In genomic region chr10:112360308-112361270, GRCh38 we compare ENCODE assay signal across 11 cellular contexts. TPM values are rescaled to one million over a fixed set of nuclear protein-coding genes. Genes with fewer than 3 reads are reported as not detected.
A peak's percentile ranks its signal among the peaks of the same experiment; 100 is the strongest.
DNase-seq lines count a peak whose midpoint lies in the region; ATAC-seq, FAIRE-seq and TF ChIP-seq lines count a peak whose summit lies in the region.
"Had no signal": no experiment of that assay in that cellular context is flagged by ENCODE, and none has a peak within 500 bp of the region (broad histone marks: within the 10 kb centered on the region; RNA-seq: fewer than 3 reads in every experiment).

No MANE protein-coding gene starts in this region.

- intact Hi-C loops in PC-9 (cut with micrococcal nuclease; ENCODE audit: unreplicated experiment), result loop anchor here (5.0 kb wide), 1 partner anchor 42 kb away; no protein-coding TSS in a partner anchor

- BruUV-seq in PC-9 (replicated peaks; lab: Mats Ljungman, UMichigan), result no TSS peak

- no peaks in the 10 kb centered on the region for H3K9me2 ChIP-seq in PC-9 (ENCODE audit: insufficient read depth)

- H3K4me3 ChIP-seq in PC-9 (no peak overlapping the region), mucosa of rectum (ENCODE audit: low read length in 2 of 2) (peak overlapping the region in 1 of 2 donors; percentile 9)

- H3K27ac ChIP-seq in PC-9 (peak overlapping the region; percentile 73), epithelial cell of prostate (peak overlapping the region; percentile 61), mucosa of rectum (ENCODE audit: low read depth in 2 of 2, low read length in 2 of 2) (peak overlapping the region; percentile 92 to 96)
- H3K27ac ChIP-seq: neutrophil had no signal

- CTCF ChIA-PET in PC-9 (lab: Charles Lee), result no interaction called here

- H3F3A ChIP-seq in PC-9 (ENCODE audit: insufficient read depth, low read depth), result peaks cover 21% of the 10 kb centered on the region; the same call in 1 of the 2 replicates

- POLR2A ChIA-PET in PC-9 (lab: Charles Lee; ENCODE audit: unreplicated experiment), result no interaction called here

- H3K27me3 ChIP-seq in PC-9 (ENCODE audit: insufficient read depth, low read depth) (no peaks in the 10 kb centered on the region), mucosa of rectum (ENCODE audit: control insufficient read depth in 2 of 2, insufficient read depth in 2 of 2, low read length in 2 of 2) (no peaks in the 10 kb centered on the region)
- H3K27me3 ChIP-seq: neutrophil had no signal

- H3K36me3 ChIP-seq in PC-9 (ENCODE audit: low read depth) (no peaks in the 10 kb centered on the region), mucosa of rectum (ENCODE audit: control insufficient read depth in 2 of 2, insufficient read depth in 2 of 2, low read length in 2 of 2) (no peaks in the 10 kb centered on the region)
- H3K36me3 ChIP-seq: neutrophil had no signal

- no peak overlapping the region for H2AFZ ChIP-seq in PC-9

- H3K4me1 ChIP-seq in PC-9 (replicated peaks; ENCODE audit: insufficient read depth) (peaks cover 35% of the 10 kb centered on the region), mucosa of rectum (ENCODE audit: control insufficient read depth in 2 of 2, insufficient read depth in 2 of 2, low read length in 2 of 2) (peaks cover 39 to 59% of the 10 kb centered on the region in 2 donors)

- TF ChIP-seq POLR2A in GM12892 (IDR thresholded peaks at IDR 0.05; ENCODE audit: low read depth, low read length), result no peak

- H3K9ac ChIP-seq in mucosa of rectum (ENCODE audit: low read depth in 1 of 2, low read length in 2 of 2), result peak overlapping the region; percentile 26 to 69

- H4K20me1 ChIP-seq in PC-9 (ENCODE audit: insufficient read depth), result no peaks in the 10 kb centered on the region

- H3K79me2 ChIP-seq in PC-9 (ENCODE audit: low read depth), result no peaks in the 10 kb centered on the region

- TF ChIP-seq CTCF in PC-9 (conservative IDR thresholded peaks at IDR 0.05), result no peak

- peak overlapping the region; percentile 15 for H3K4me2 ChIP-seq in PC-9

- FAIRE-seq in urothelium cell line (lab: Jason Lieb, UNC) (no peak), GM12892 (lab: Jason Lieb, UNC) (no peak)

- no peaks in the 10 kb centered on the region for H3K9me3 ChIP-seq in PC-9 (ENCODE audit: insufficient read depth, low read depth)
- H3K9me3 ChIP-seq in mucosa of rectum (ENCODE audit: control insufficient read depth in 2 of 2, low read length in 2 of 2), result no peaks in the 10 kb centered on the region
- H3K9me3 ChIP-seq: neutrophil had no signal

- DNase-seq in PC-9 (peak; percentile 39 to 69), epithelial cell of prostate (ENCODE audit: low read depth, low spot score) (peak; percentile 10), urothelium cell line (ENCODE audit: low spot score) (peak; percentile 47), SHP77 (lab: John Stamatoyannopoulos, UW) (no peak), GM12892 (ENCODE audit: insufficient read length) (no peak)
- DNase-seq: activated CD8-positive, alpha-beta memory T cell treated with anti-CD3 and anti-CD28 coated beads, Interleukin-2, amount 50 U/mL, for 48 hours; cerebellar nuclear complex; GF-D8 had no signal

- ATAC-seq in GM18873 (IDR thresholded peaks at IDR 0.05; ENCODE audit: low FRiP score, unreplicated experiment), result no peak

RNA-seq across cellular contexts. Expression of gene ACSL5, which starts 13.3 kb away (rescaled TPM):
- total RNA-seq in PC-9 (2021), result 11.7 and 21.4 TPM in 2 replicates
- polyA plus RNA-seq in GM12892 (2012; ENCODE audit: missing spikeins), result 37.9 TPM

Comparison
In these comparisons a context has a peak if more than half of its experiments do, and no peak if none do; other contexts are left out.
1. DNase-seq: peak in PC-9 (2 of 2), epithelial cell of prostate (single experiment) and urothelium cell line (single experiment); none in SHP77 (0 of 2) and GM12892 (single experiment).
2. Peak in every context shown above with its lines, with median percentiles within 50 percentile points of each other: H3K27ac ChIP-seq.